23 cellular contexts compared by ENCODE assay signal in genomic region chr5:94173100-94173499, GRCh38.
"Had no signal": no experiment of that assay in that cellular context is flagged by ENCODE, and none has a peak within 500 bp of the region (broad histone marks: within the 10 kb centered on the region; RNA-seq: fewer than 3 reads in every experiment).

No MANE protein-coding gene starts in this region.

- H3K27me3 ChIP-seq: dorsolateral prefrontal cortex, gastrocnemius medialis, heart right ventricle, pancreas, stomach, transverse colon had no signal

- ATAC-seq: esophagus mucosa, gastrocnemius medialis, heart right ventricle, left lobe of liver, natural killer cell, pancreas, right cardiac atrium had no signal

- H3K27ac ChIP-seq: dorsolateral prefrontal cortex, gastrocnemius medialis, heart right ventricle, pancreas, skin epidermis, stomach, thoracic aorta, transverse colon had no signal

- DNase-seq: cortex of kidney; dorsolateral prefrontal cortex; effector memory CD4-positive, alpha-beta T cell; gastrocnemius medialis; heart right ventricle; hypothalamus; kidney glomerular epithelial cell; mammary epithelial cell; natural killer cell; pancreas; right cardiac atrium; stimulated activated CD4-positive, alpha-beta T cell treated with anti-CD3 and anti-CD28 coated beads, Interleukin-2, amount 100 ng/mL, for 24 hours; stimulated activated CD4-positive, alpha-beta T cell treated with anti-CD3 and anti-CD28 coated beads, Interleukin-4, amount 100 ng/mL, for 4 hours; stimulated activated naive CD4-positive, alpha-beta T cell; stomach; substantia nigra; transverse colon had no signal

- H3K4me1 ChIP-seq: gastrocnemius medialis, heart right ventricle, pancreas, stomach, transverse colon had no signal

- H3K36me3 ChIP-seq: gastrocnemius medialis, heart right ventricle, pancreas, stomach, thoracic aorta, transverse colon had no signal

- H3K4me3 ChIP-seq: dorsolateral prefrontal cortex, gastrocnemius medialis, heart right ventricle, pancreas, skin epidermis, stomach, thoracic aorta, transverse colon had no signal

- H3K9me3 ChIP-seq: gastrocnemius medialis, heart right ventricle, pancreas, stomach, thoracic aorta, transverse colon had no signal

- FAIRE-seq: endometrium, islet of Langerhans, pancreas had no signal
